In the genomic region with DNA sequence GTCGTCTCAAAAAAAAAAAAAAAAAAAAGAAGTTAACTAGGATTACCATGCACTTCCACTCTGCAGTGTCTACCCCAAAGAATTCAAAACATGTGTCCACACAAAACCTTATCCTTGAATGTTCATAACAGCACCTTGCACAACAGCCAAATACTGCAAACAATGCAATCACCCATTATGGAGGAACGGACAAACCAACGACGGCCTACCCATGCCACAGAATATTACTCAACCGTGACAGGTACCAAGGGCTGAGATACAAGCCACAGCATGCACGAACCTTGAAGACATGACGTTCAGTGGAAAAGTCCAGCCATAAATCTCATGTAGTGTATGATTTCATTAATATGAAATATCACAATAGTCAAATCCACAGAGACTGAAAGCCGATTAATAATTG, we compare ENCODE assay signal across 35 cellular contexts. TPM values are rescaled to one million over a fixed set of nuclear protein-coding genes. Genes with fewer than 3 reads are reported as not detected.
A peak's percentile ranks its signal among the peaks of the same experiment; 100 is the strongest.
DNase-seq lines count a peak whose midpoint lies in the region; ATAC-seq, FAIRE-seq and TF ChIP-seq lines count a peak whose summit lies in the region.
"Had no signal": no experiment of that assay in that cellular context is flagged by ENCODE, and none has a peak within 500 bp of the region (broad histone marks: within the 10 kb centered on the region; RNA-seq: fewer than 3 reads in every experiment).

No MANE protein-coding gene starts in this region.

- H3K4me1 ChIP-seq in K562 (replicated peaks in 1 of 2; ENCODE audit: control insufficient read depth in 2 of 2, insufficient read depth in 2 of 2, low read length in 2 of 2) (peaks cover 15 to 61% of the 10 kb centered on the region in 2 experiments), gastroesophageal sphincter (peaks cover 0 to 27% (median 3%) of the 10 kb centered on the region in 3 donors)
- H3K4me1 ChIP-seq: adrenal gland, body of pancreas had no signal

- no peak for FAIRE-seq in K562 (lab: Jason Lieb, UNC)
- FAIRE-seq: endometrium, urothelium cell line had no signal

- H3K9ac ChIP-seq in K562 (ENCODE audit: insufficient read depth in 1 of 2, low read depth in 2 of 2, low read length in 2 of 2), result no peak overlapping the region

- H3K27me3 Mint-ChIP-seq in glutamatergic neuron (ENCODE audit: unreplicated experiment), result peaks cover 33% of the 10 kb centered on the region
- peaks cover 52% of the 10 kb centered on the region for H3K27me3 Mint-ChIP-seq in CD4-positive, alpha-beta T cell

- DNase-seq in NCI-H1105 treated with DMSO at 0.1 percent for 48 hours (lab: John Stamatoyannopoulos, UW) (peak; percentile 38), NCI-H1105 (lab: John Stamatoyannopoulos, UW) (no peak), MV-4-11 (lab: John Stamatoyannopoulos, UW) (peak; percentile 72), K562 (ENCODE audit: extremely low read depth in 1 of 4, low spot score in 3 of 4) (no peak), glutamatergic neuron (no peak)
- DNase-seq in CD4-positive, alpha-beta T cell, result no peak
- DNase-seq: activated CD4-positive, alpha-beta memory T cell treated with anti-CD3 and anti-CD28 coated beads, Interleukin-2, amount 10 ng/mL, durations not matched to agents 7 days and 5 days; activated CD8-positive, alpha-beta memory T cell treated with anti-CD3 and anti-CD28 coated beads, Interleukin-2, amount 50 U/mL, for 4 hours; activated naive CD4-positive, alpha-beta T cell treated with anti-CD3 and anti-CD28 coated beads for 36 hours; adrenal gland; body of pancreas; cerebellar nuclear complex; dorsolateral prefrontal cortex; islet precursor cell; left ventricle myocardium inferior; NCI-H1436; NK-92 treated with Interleukin-12 subunit alpha and Interleukin-12 subunit beta, amount 100 ng/mL, for 24 hours; Peyer's patch; SIG-M5; stimulated activated CD8-positive, alpha-beta memory T cell treated with anti-CD3 and anti-CD28 coated beads, Interleukin-4, amount 100 ng/mL, for 48 hours had no signal

- in situ Hi-C loops in K562 (cut with MboI), result loop anchor here (25.0 kb wide), 1 partner anchor 784 kb away; a partner anchor contains a TSS

- peak overlapping the region; percentile 52 for H3K4me3 Mint-ChIP-seq in glutamatergic neuron (ENCODE audit: unreplicated experiment)
- H3K4me3 Mint-ChIP-seq in CD4-positive, alpha-beta T cell, result no peak overlapping the region
- H3K4me3 Mint-ChIP-seq: activated CD4-positive, alpha-beta memory T cell treated with anti-CD3 and anti-CD28 coated beads, Interleukin-2, amount 10 ng/mL, durations not matched to agents 7 days and 5 days; activated naive CD4-positive, alpha-beta T cell treated with anti-CD3 and anti-CD28 coated beads for 36 hours; stimulated activated naive CD8-positive, alpha-beta T cell treated with anti-CD3 and anti-CD28 coated beads, Interleukin-15, Interleukin-2, amounts not matched to agents 100 ng/mL and 50 ng/mL, for 24 hours; T-helper 2 cell treated with Interferon-gamma antibody and Interleukin-4, amounts not matched to agents 5 μg/mL and 100 μg/mL, for 36 hours had no signal

- H3K9me3 Mint-ChIP-seq in glutamatergic neuron (ENCODE audit: unreplicated experiment), result peaks cover 8% of the 10 kb centered on the region
- no peaks in the 10 kb centered on the region for H3K9me3 Mint-ChIP-seq in CD4-positive, alpha-beta T cell
- H3K9me3 Mint-ChIP-seq: activated CD4-positive, alpha-beta memory T cell treated with anti-CD3 and anti-CD28 coated beads, Interleukin-2, amount 10 ng/mL, durations not matched to agents 7 days and 5 days; activated naive CD4-positive, alpha-beta T cell treated with anti-CD3 and anti-CD28 coated beads for 36 hours; stimulated activated naive CD8-positive, alpha-beta T cell treated with anti-CD3 and anti-CD28 coated beads, Interleukin-15, Interleukin-2, amounts not matched to agents 100 ng/mL and 50 ng/mL, for 24 hours; T-helper 2 cell treated with Interferon-gamma antibody and Interleukin-4, amounts not matched to agents 5 μg/mL and 100 μg/mL, for 36 hours had no signal

- no peak for TF ChIP-seq RAD21 in K562 (CRISPR knock-in tag; conservative IDR thresholded peaks at IDR 0.05 in 1 of 2, IDR thresholded peaks at IDR 0.05 in 1 of 2)

- TF ChIP-seq POLR2A in K562 (conservative IDR thresholded peaks at IDR 0.05) (no peak), gastroesophageal sphincter (IDR thresholded peaks at IDR 0.05) (no peak)

- peaks cover 6% of the 10 kb centered on the region for H3K4me1 Mint-ChIP-seq in glutamatergic neuron (ENCODE audit: low read depth, unreplicated experiment)
- H3K4me1 Mint-ChIP-seq in CD4-positive, alpha-beta T cell (ENCODE audit: low read depth), result peaks cover 22% of the 10 kb centered on the region

- no peaks in the 10 kb centered on the region for H4K20me1 ChIP-seq in K562 (replicated peaks; ENCODE audit: control insufficient read depth, insufficient read depth, low read length)

- H3K36me3 ChIP-seq in K562 (ENCODE audit: control insufficient read depth, insufficient read depth, low read length) (no peaks in the 10 kb centered on the region), gastroesophageal sphincter (no peaks in the 10 kb centered on the region)
- H3K36me3 ChIP-seq: adrenal gland, left ventricle myocardium inferior, Peyer's patch, thoracic aorta had no signal

- H3K36me3 Mint-ChIP-seq in glutamatergic neuron (ENCODE audit: unreplicated experiment), result peaks cover 9% of the 10 kb centered on the region
- H3K36me3 Mint-ChIP-seq in CD4-positive, alpha-beta T cell (ENCODE audit: low read depth), result no peaks in the 10 kb centered on the region

- no peaks in the 10 kb centered on the region for H3K9me3 ChIP-seq in K562 (replicated peaks; ENCODE audit: control insufficient read depth, insufficient read depth, low read depth, low read length)
- no peaks in the 10 kb centered on the region for H3K9me3 ChIP-seq in gastroesophageal sphincter
- H3K9me3 ChIP-seq in CD4-positive, alpha-beta T cell (ENCODE audit: control insufficient read depth, low read length), result no peaks in the 10 kb centered on the region
- H3K9me3 ChIP-seq: adrenal gland, body of pancreas, left ventricle myocardium inferior, Peyer's patch, thoracic aorta had no signal

- POLR2A ChIA-PET in K562 (lab: Yijun Ruan, JAX), result interaction anchor here (1.4 kb wide), 1 partner anchor 9 kb away, joined by 4 read pairs; no protein-coding TSS in a partner anchor
- POLR2A ChIA-PET in CD4-positive, alpha-beta T cell (lab: Charles Lee), result no interaction called here

- CTCF ChIA-PET in K562 (lab: Yijun Ruan, JAX; ENCODE audit: low intra/inter-chr PET ratio), result interaction anchor here (0.6 kb wide), 1 partner anchor 565 kb away, joined by 3 read pairs; no protein-coding TSS in a partner anchor
- CTCF ChIA-PET in CD4-positive, alpha-beta T cell (lab: Charles Lee), result no interaction called here

- H3K27me3 ChIP-seq in K562 (ENCODE audit: control insufficient read depth in 2 of 2, insufficient read depth in 2 of 2, low read length in 2 of 2), result peaks cover 6 to 37% of the 10 kb centered on the region in 2 experiments
- H3K27me3 ChIP-seq in gastroesophageal sphincter, result peaks cover 86% of the 10 kb centered on the region
- peaks cover 64% of the 10 kb centered on the region for H3K27me3 ChIP-seq in CD4-positive, alpha-beta T cell (ENCODE audit: control insufficient read depth, insufficient read depth, low read length)

- no peak overlapping the region for H3K4me2 ChIP-seq in K562 (ENCODE audit: insufficient read depth, low read length)

- ATAC-seq in K562 (no peak), GM18870 (IDR thresholded peaks at IDR 0.05; ENCODE audit: unreplicated experiment) (no peak), gastroesophageal sphincter (no peak)
- no peak for ATAC-seq in CD4-positive, alpha-beta T cell (ENCODE audit: poor library complexity)
- ATAC-seq: body of pancreas, right cardiac atrium had no signal

- H3K27ac Mint-ChIP-seq in glutamatergic neuron (ENCODE audit: unreplicated experiment), result no peak overlapping the region
- H3K27ac Mint-ChIP-seq in CD4-positive, alpha-beta T cell, result no peak overlapping the region
- H3K27ac Mint-ChIP-seq: activated CD4-positive, alpha-beta memory T cell treated with anti-CD3 and anti-CD28 coated beads, Interleukin-2, amount 10 ng/mL, durations not matched to agents 7 days and 5 days; activated naive CD4-positive, alpha-beta T cell treated with anti-CD3 and anti-CD28 coated beads for 36 hours; stimulated activated naive CD8-positive, alpha-beta T cell treated with anti-CD3 and anti-CD28 coated beads, Interleukin-15, Interleukin-2, amounts not matched to agents 100 ng/mL and 50 ng/mL, for 24 hours; T-helper 2 cell treated with Interferon-gamma antibody and Interleukin-4, amounts not matched to agents 5 μg/mL and 100 μg/mL, for 36 hours had no signal

- H3K79me2 ChIP-seq in K562 (ENCODE audit: control insufficient read depth, insufficient read depth, low read length), result no peaks in the 10 kb centered on the region

- WGBS in K562 (ENCODE audit: insufficient coverage, low coverage, missing lambda C conversion rate), result 34% methylated on average over 7 of the region's 8 CpGs
- WGBS in gastroesophageal sphincter (ENCODE audit: low coverage in 1 of 2), 2 donors, result 63 to 72% methylated on average over 6 to 7 of the region's 8 CpGs

- TF ChIP-seq EP300 in K562 (IDR thresholded peaks at IDR 0.05; ENCODE audit: low read length) (no peak), gastroesophageal sphincter (IDR thresholded peaks at IDR 0.05) (no peak)

- intact Hi-C loops in K562 (cut with micrococcal nuclease), result no loop called here
- intact Hi-C loops in CD4-positive, alpha-beta T cell (cut with DNase I, micrococcal nuclease), result no loop called here

- no peaks in the 10 kb centered on the region for H3K9me1 ChIP-seq in K562 (ENCODE audit: control insufficient read depth, insufficient read depth, low read length)

- H3K4me3 ChIP-seq in K562 (no peak overlapping the region), gastroesophageal sphincter (no peak overlapping the region)
- H3K4me3 ChIP-seq: adrenal gland, body of pancreas, dorsolateral prefrontal cortex, left ventricle myocardium inferior, Peyer's patch, thoracic aorta had no signal

- BruUV-seq in K562 (replicated peaks; lab: Mats Ljungman, UMichigan), result no TSS peak

- TF ChIP-seq CTCF in K562 (IDR thresholded peaks at IDR 0.05 in 2 of 3, conservative IDR thresholded peaks at IDR 0.05 in 1 of 3; ENCODE audit: insufficient read depth in 2 of 3, low read depth in 1 of 3, low read length in 3 of 3) (no peak), glutamatergic neuron (IDR thresholded peaks at IDR 0.05; ENCODE audit: partially characterized antibody, unreplicated experiment) (no peak), gastroesophageal sphincter (IDR thresholded peaks at IDR 0.05) (no peak)
- TF ChIP-seq CTCF in CD4-positive, alpha-beta T cell (IDR thresholded peaks at IDR 0.05), result no peak

- H3K27ac ChIP-seq in K562 (ENCODE audit: extremely low read depth, low read depth, low read length) (no peak overlapping the region), gastroesophageal sphincter (no peak overlapping the region)
- no peak overlapping the region for H3K27ac ChIP-seq in CD4-positive, alpha-beta T cell (ENCODE audit: low read depth, low read length)
- H3K27ac ChIP-seq: 22Rv1, adrenal gland, body of pancreas, C4-2B, left ventricle myocardium inferior, Peyer's patch, thoracic aorta had no signal

- no peak overlapping the region for H2AFZ ChIP-seq in K562 (ENCODE audit: low read depth, low read length)

RNA-seq across cellular contexts. Expression of a gene that starts 3.0 kb away (rescaled TPM):
- total RNA-seq in K562 (2011; cell fraction: chromatin; rRNA removed; ENCODE audit: low replicate concordance), result 0.63 and 0.81 TPM in 2 replicates
- 0.33 and 0.39 TPM in 2 replicates for total RNA-seq in K562 (2011; cell fraction: nucleolus; rRNA removed)
- total RNA-seq in K562 (2011; cell fraction: nucleoplasm; rRNA removed), result 0.29 and 0.38 TPM in 2 replicates
- 0.05 and 0.08 TPM in 2 replicates for total RNA-seq in K562 (2014; rRNA removed)
- total RNA-seq in K562 (2014; rRNA removed; fragmentation: Illumina TruSeq; extraction: Trizol), result 0.04 and 0.13 TPM in 2 replicates
- 0.07 and 0.08 TPM in 2 replicates for total RNA-seq in K562 (2015; rRNA removed; fragmentation: Illumina TruSeq; extraction: Trizol)
- 0.34 and 0.40 TPM in 2 replicates for total RNA-seq in K562 (2021)
- 0.04 and 0.07 TPM in 2 replicates for polyA plus RNA-seq in K562 (2011; rRNA removed)
- polyA plus RNA-seq in K562 (2011; cell fraction: cytosol; rRNA removed), result 0.12 and 0.16 TPM in 2 replicates
- 0.15 and 0.51 TPM in 2 replicates for polyA plus RNA-seq in K562 (2011; cell fraction: nucleus; rRNA removed)
- 0.23 and 0.33 TPM in 2 replicates for polyA plus RNA-seq in K562 (2012)
- 0.36 TPM in 2 replicates for polyA plus RNA-seq in K562 (2014; fragmentation: Illumina TruSeq; extraction: Trizol)
- under 1 TPM; 0.01 to 0.03 TPM for polyA plus RNA-seq in K562 (2014; fragmentation: Nextera tagmentation; extraction: Ambion mirVana)
- 0.08 and 0.18 TPM in 2 replicates for polyA plus RNA-seq in K562 (2014; rRNA removed)
- 0.12 and 0.18 TPM in 2 replicates for polyA minus RNA-seq in K562 (2011; rRNA and poly(A)+ RNA removed)
- 0.29 TPM in 1 of 2 replicates, not detected in the other for polyA minus RNA-seq in K562 (2011; cell fraction: cytosol; rRNA and poly(A)+ RNA removed)
- polyA minus RNA-seq in K562 (2011; cell fraction: nucleus; rRNA and poly(A)+ RNA removed), result 0.11 and 0.27 TPM in 2 replicates
- 3.2 TPM for total RNA-seq in glutamatergic neuron (ENCODE audit: unreplicated experiment)
- not detected for total RNA-seq in gastroesophageal sphincter
- total RNA-seq in CD4-positive, alpha-beta T cell, result not detected
- total RNA-seq: activated CD4-positive, alpha-beta memory T cell treated with anti-CD3 and anti-CD28 coated beads, Interleukin-2, amount 10 ng/mL, durations not matched to agents 7 days and 5 days; activated naive CD4-positive, alpha-beta T cell treated with anti-CD3 and anti-CD28 coated beads for 36 hours; body of pancreas; Daoy; HT-29; left ventricle myocardium inferior; mesenteric fat pad; myocyte; NCI-H460; Peyer's patch; right cardiac atrium; thoracic aorta had no signal

RNA-seq across cellular contexts. Expression of a gene that starts 15.4 kb away (rescaled TPM):
- 20.9 and 73.4 TPM in 2 replicates for total RNA-seq in K562 (2011; cell fraction: chromatin; rRNA removed; ENCODE audit: low replicate concordance)
- total RNA-seq in K562 (2011; cell fraction: nucleolus; rRNA removed), result 94.4 and 96.2 TPM in 2 replicates
- total RNA-seq in K562 (2011; cell fraction: nucleoplasm; rRNA removed), result 62.6 and 89.3 TPM in 2 replicates
- total RNA-seq in K562 (2014; rRNA removed) (229 and 491 TPM in 2 replicates), K562 (2014; rRNA removed; fragmentation: Illumina TruSeq; extraction: Trizol) (16.7 and 26.3 TPM in 2 replicates), K562 (2015; rRNA removed; fragmentation: Illumina TruSeq; extraction: Trizol) (99.3 and 105 TPM in 2 replicates), K562 (2021) (135 and 150 TPM in 2 replicates), glutamatergic neuron (ENCODE audit: unreplicated experiment) (24.9 TPM), gastroesophageal sphincter (10 to 100 TPM; 39.0 to 78.5 (median 63.8) TPM)
- polyA plus RNA-seq in K562 (2011; rRNA removed) (58.3 and 94.6 TPM in 2 replicates), K562 (2014; fragmentation: Illumina TruSeq; extraction: Trizol) (52.8 and 117 TPM in 2 replicates), K562 (2014; fragmentation: Nextera tagmentation; extraction: Ambion mirVana) (1 to 10 TPM; 1.2 to 6.2 TPM), K562 (2014; rRNA removed) (172 and 196 TPM in 2 replicates)
- 109 and 317 TPM in 2 replicates for polyA plus RNA-seq in K562 (2011; cell fraction: cytosol; rRNA removed)
- polyA plus RNA-seq in K562 (2011; cell fraction: nucleus; rRNA removed), result 145 and 201 TPM in 2 replicates
- polyA plus RNA-seq in K562 (2012), result 123 and 126 TPM in 2 replicates
- 13.9 and 17.6 TPM in 2 replicates for polyA minus RNA-seq in K562 (2011; rRNA and poly(A)+ RNA removed)
- 48.0 and 65.9 TPM in 2 replicates for polyA minus RNA-seq in K562 (2011; cell fraction: cytosol; rRNA and poly(A)+ RNA removed)
- polyA minus RNA-seq in K562 (2011; cell fraction: nucleus; rRNA and poly(A)+ RNA removed), result 45.9 and 53.4 TPM in 2 replicates
- 1 to 10 TPM; 1.5 to 2.2 TPM for total RNA-seq in CD4-positive, alpha-beta T cell

RNA-seq across cellular contexts. Expression of a gene that starts 18.5 kb away (rescaled TPM):
- total RNA-seq in K562 (2011; cell fraction: chromatin; rRNA removed; ENCODE audit: low replicate concordance), result not detected in 2 replicates
- total RNA-seq in K562 (2011; cell fraction: nucleolus; rRNA removed), result not detected in 2 replicates
- not detected in 2 replicates for total RNA-seq in K562 (2011; cell fraction: nucleoplasm; rRNA removed)
- total RNA-seq in K562 (2014; rRNA removed), result not detected in 2 replicates
- not detected in 2 replicates for total RNA-seq in K562 (2014; rRNA removed; fragmentation: Illumina TruSeq; extraction: Trizol)
- not detected in 2 replicates for total RNA-seq in K562 (2015; rRNA removed; fragmentation: Illumina TruSeq; extraction: Trizol)
- total RNA-seq in K562 (2021), result not detected in 2 replicates
- polyA plus RNA-seq in K562 (2011; rRNA removed), result not detected in 2 replicates
- not detected in 2 replicates for polyA plus RNA-seq in K562 (2011; cell fraction: cytosol; rRNA removed)
- polyA plus RNA-seq in K562 (2011; cell fraction: nucleus; rRNA removed), result not detected in 2 replicates
- polyA plus RNA-seq in K562 (2012), result not detected in 2 replicates
- polyA plus RNA-seq in K562 (2014; fragmentation: Illumina TruSeq; extraction: Trizol), result not detected in 2 replicates
- polyA plus RNA-seq in K562 (2014; fragmentation: Nextera tagmentation; extraction: Ambion mirVana), result not detected
- not detected in 2 replicates for polyA plus RNA-seq in K562 (2014; rRNA removed)
- polyA minus RNA-seq in K562 (2011; rRNA and poly(A)+ RNA removed), result not detected in 2 replicates
- not detected in 2 replicates for polyA minus RNA-seq in K562 (2011; cell fraction: cytosol; rRNA and poly(A)+ RNA removed)
- not detected in 2 replicates for polyA minus RNA-seq in K562 (2011; cell fraction: nucleus; rRNA and poly(A)+ RNA removed)
- not detected for total RNA-seq in glutamatergic neuron (ENCODE audit: unreplicated experiment)
- not detected for total RNA-seq in gastroesophageal sphincter
- total RNA-seq in CD4-positive, alpha-beta T cell, result not detected
- total RNA-seq: activated CD4-positive, alpha-beta memory T cell treated with anti-CD3 and anti-CD28 coated beads, Interleukin-2, amount 10 ng/mL, durations not matched to agents 7 days and 5 days; activated naive CD4-positive, alpha-beta T cell treated with anti-CD3 and anti-CD28 coated beads for 36 hours; adrenal gland; body of pancreas; Daoy; left ventricle myocardium inferior; mesenteric fat pad; myocyte; NCI-H460; Peyer's patch; right cardiac atrium; thoracic aorta had no signal
- polyA plus RNA-seq: adrenal gland, right cardiac atrium had no signal

RNA-seq across cellular contexts. Expression of a gene that starts 30.4 kb away (rescaled TPM):
- 2.3 and 4.5 TPM in 2 replicates for total RNA-seq in K562 (2011; cell fraction: chromatin; rRNA removed; ENCODE audit: low replicate concordance)
- 5.5 and 6.2 TPM in 2 replicates for total RNA-seq in K562 (2011; cell fraction: nucleolus; rRNA removed)
- total RNA-seq in K562 (2011; cell fraction: nucleoplasm; rRNA removed), result 2.3 and 2.4 TPM in 2 replicates
- total RNA-seq in K562 (2014; rRNA removed) (3.7 and 5.7 TPM in 2 replicates), K562 (2014; rRNA removed; fragmentation: Illumina TruSeq; extraction: Trizol) (not detected in 2 replicates), K562 (2015; rRNA removed; fragmentation: Illumina TruSeq; extraction: Trizol) (0.76 and 1.5 TPM in 2 replicates), K562 (2021) (12.9 and 13.6 TPM in 2 replicates), glutamatergic neuron (ENCODE audit: unreplicated experiment) (13.7 TPM), gastroesophageal sphincter (10 to 100 TPM in 1 of 4 donors, 1 to 10 TPM in 3; 2.4 to 13.0 (median 4.9) TPM)
- polyA plus RNA-seq in K562 (2011; rRNA removed) (0.18 and 0.37 TPM in 2 replicates), K562 (2014; fragmentation: Illumina TruSeq; extraction: Trizol) (0.13 and 1.1 TPM in 2 replicates), K562 (2014; fragmentation: Nextera tagmentation; extraction: Ambion mirVana) (not detected), K562 (2014; rRNA removed) (3.7 and 6.4 TPM in 2 replicates)
- 0.28 and 1.3 TPM in 2 replicates for polyA plus RNA-seq in K562 (2011; cell fraction: cytosol; rRNA removed)
- polyA plus RNA-seq in K562 (2011; cell fraction: nucleus; rRNA removed), result 1.6 and 3.0 TPM in 2 replicates
- 6.5 and 9.2 TPM in 2 replicates for polyA plus RNA-seq in K562 (2012)
- polyA minus RNA-seq in K562 (2011; rRNA and poly(A)+ RNA removed), result 0.18 and 0.21 TPM in 2 replicates
- polyA minus RNA-seq in K562 (2011; cell fraction: cytosol; rRNA and poly(A)+ RNA removed), result 3.8 and 5.5 TPM in 2 replicates
- 1.9 and 2.0 TPM in 2 replicates for polyA minus RNA-seq in K562 (2011; cell fraction: nucleus; rRNA and poly(A)+ RNA removed)
- total RNA-seq in CD4-positive, alpha-beta T cell, result 10 to 100 TPM; 26.6 to 27.2 TPM

RNA-seq across cellular contexts. Expression of a gene that starts 38.5 kb away (rescaled TPM):
- 68.3 and 99.1 TPM in 2 replicates for total RNA-seq in K562 (2011; cell fraction: chromatin; rRNA removed; ENCODE audit: low replicate concordance)
- 71.6 and 79.7 TPM in 2 replicates for total RNA-seq in K562 (2011; cell fraction: nucleolus; rRNA removed)
- 67.3 and 159 TPM in 2 replicates for total RNA-seq in K562 (2011; cell fraction: nucleoplasm; rRNA removed)
- 959 and 1,305 TPM in 2 replicates for total RNA-seq in K562 (2014; rRNA removed)
- 35.0 and 65.5 TPM in 2 replicates for total RNA-seq in K562 (2014; rRNA removed; fragmentation: Illumina TruSeq; extraction: Trizol)
- 97.3 and 100 TPM in 2 replicates for total RNA-seq in K562 (2015; rRNA removed; fragmentation: Illumina TruSeq; extraction: Trizol)
- 390 and 411 TPM in 2 replicates for total RNA-seq in K562 (2021)
- 157 and 191 TPM in 2 replicates for polyA plus RNA-seq in K562 (2011; rRNA removed)
- polyA plus RNA-seq in K562 (2011; cell fraction: cytosol; rRNA removed), result 285 and 290 TPM in 2 replicates
- polyA plus RNA-seq in K562 (2011; cell fraction: nucleus; rRNA removed), result 91.9 and 117 TPM in 2 replicates
- 169 and 283 TPM in 2 replicates for polyA plus RNA-seq in K562 (2012)
- polyA plus RNA-seq in K562 (2014; fragmentation: Illumina TruSeq; extraction: Trizol), result 242 and 275 TPM in 2 replicates
- 1 to 10 TPM; 1.5 to 1.6 TPM for polyA plus RNA-seq in K562 (2014; fragmentation: Nextera tagmentation; extraction: Ambion mirVana)
- 332 and 771 TPM in 2 replicates for polyA plus RNA-seq in K562 (2014; rRNA removed)
- 30.0 and 48.2 TPM in 2 replicates for polyA minus RNA-seq in K562 (2011; rRNA and poly(A)+ RNA removed)
- polyA minus RNA-seq in K562 (2011; cell fraction: cytosol; rRNA and poly(A)+ RNA removed), result 158 and 212 TPM in 2 replicates
- 18.3 and 33.0 TPM in 2 replicates for polyA minus RNA-seq in K562 (2011; cell fraction: nucleus; rRNA and poly(A)+ RNA removed)
- 235 TPM for total RNA-seq in glutamatergic neuron (ENCODE audit: unreplicated experiment)
- total RNA-seq in gastroesophageal sphincter, result 10 to 100 TPM; 12.6 to 17.7 (median 15.4) TPM
- total RNA-seq in CD4-positive, alpha-beta T cell, result 10 to 100 TPM; 50.9 to 62.9 TPM

Comparison
In these comparisons a context has a peak if more than half of its experiments do, and no peak if none do; other contexts are left out.
1. DNase-seq: peak in NCI-H1105 treated with DMSO at 0.1 percent for 48 hours (single experiment) and MV-4-11 (single experiment); none in NCI-H1105 (single experiment), K562 (0 of 4), glutamatergic neuron (single experiment) and CD4-positive, alpha-beta T cell (0 of 10).